In the genomic region with DNA sequence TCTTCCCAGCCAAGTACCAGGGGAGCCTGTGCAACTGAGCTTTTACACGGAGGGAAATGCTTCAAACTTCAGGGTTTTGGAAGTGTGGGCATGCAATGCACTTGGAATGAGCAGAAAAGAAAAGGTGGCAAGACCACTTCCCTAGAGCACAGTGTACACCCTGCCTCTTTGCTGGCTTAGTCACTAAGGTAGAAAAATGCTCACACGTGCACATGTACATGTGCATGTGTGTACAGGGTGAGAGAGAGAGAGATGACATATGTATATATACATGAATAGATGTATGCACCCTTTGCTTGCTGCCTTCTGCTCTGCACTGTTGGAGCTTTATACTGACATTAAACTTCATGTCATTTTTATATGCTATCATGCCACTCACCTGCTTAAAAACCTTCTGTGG, we compare ENCODE assay signal across 15 cellular contexts. TPM values are rescaled to one million over a fixed set of nuclear protein-coding genes. Genes with fewer than 3 reads are reported as not detected.
DNase-seq lines count a peak whose midpoint lies in the region; ATAC-seq, FAIRE-seq and TF ChIP-seq lines count a peak whose summit lies in the region.
"Had no signal": no experiment of that assay in that cellular context is flagged by ENCODE, and none has a peak within 500 bp of the region (broad histone marks: within the 10 kb centered on the region; RNA-seq: fewer than 3 reads in every experiment).

No MANE protein-coding gene starts in this region.

- no peak overlapping the region for H3K4me2 ChIP-seq in K562 (ENCODE audit: insufficient read depth, low read length)
- no peak overlapping the region for H3K4me2 ChIP-seq in MM.1S (ENCODE audit: low read depth, low read length)

- no peaks in the 10 kb centered on the region for H3F3A ChIP-seq in MM.1S (ENCODE audit: insufficient read depth, low read length)

- peaks cover 5% of the 10 kb centered on the region for H3K9me3 Mint-ChIP-seq in activated naive CD8-positive, alpha-beta T cell (ENCODE audit: low read depth)
- H3K9me3 Mint-ChIP-seq in activated naive CD8-positive, alpha-beta T cell treated with anti-CD3 and anti-CD28 coated beads, Interleukin-2, amount 50 U/mL, for 24 hours = peaks cover 5% of the 10 kb centered on the region
- H3K9me3 Mint-ChIP-seq in naive thymus-derived CD4-positive, alpha-beta T cell = peaks cover 0 to 5% (median 0%) of the 10 kb centered on the region in 11 donors

- H4K20me1 ChIP-seq in K562 (replicated peaks; ENCODE audit: control insufficient read depth, insufficient read depth, low read length) (no peaks in the 10 kb centered on the region), MM.1S (ENCODE audit: insufficient read depth, low read length) (no peaks in the 10 kb centered on the region)

- no peak for TF ChIP-seq CTCF in K562 (IDR thresholded peaks at IDR 0.05 in 2 of 3, conservative IDR thresholded peaks at IDR 0.05 in 1 of 3; ENCODE audit: insufficient read depth in 2 of 3, low read depth in 1 of 3, low read length in 3 of 3)
- TF ChIP-seq CTCF in upper lobe of right lung (IDR thresholded peaks at IDR 0.05) = no peak
- no peak for TF ChIP-seq CTCF in MM.1S (IDR thresholded peaks at IDR 0.05; ENCODE audit: low read length)

- peaks cover 2% of the 10 kb centered on the region for H3K36me3 Mint-ChIP-seq in activated naive CD8-positive, alpha-beta T cell
- no peaks in the 10 kb centered on the region for H3K36me3 Mint-ChIP-seq in activated naive CD8-positive, alpha-beta T cell treated with anti-CD3 and anti-CD28 coated beads, Interleukin-2, amount 50 U/mL, for 24 hours (ENCODE audit: low read depth)
- peaks cover 0 to 12% (median 0%) of the 10 kb centered on the region in 5 donors for H3K36me3 Mint-ChIP-seq in naive thymus-derived CD4-positive, alpha-beta T cell

- no peaks in the 10 kb centered on the region for H3K27me3 Mint-ChIP-seq in activated naive CD8-positive, alpha-beta T cell
- H3K27me3 Mint-ChIP-seq in activated naive CD8-positive, alpha-beta T cell treated with anti-CD3 and anti-CD28 coated beads, Interleukin-2, amount 50 U/mL, for 24 hours = no peaks in the 10 kb centered on the region
- peaks cover 0 to 61% (median 0%) of the 10 kb centered on the region in 5 donors for H3K27me3 Mint-ChIP-seq in naive thymus-derived CD4-positive, alpha-beta T cell

- no peaks in the 10 kb centered on the region for H3K9me2 ChIP-seq in MM.1S (replicated peaks; ENCODE audit: insufficient read depth, low read length)

- no peaks in the 10 kb centered on the region for H3K9me1 ChIP-seq in K562 (ENCODE audit: control insufficient read depth, insufficient read depth, low read length)

- H3K4me3 Mint-ChIP-seq in activated naive CD8-positive, alpha-beta T cell = peak overlapping the region; percentile 87
- H3K4me3 Mint-ChIP-seq in activated naive CD8-positive, alpha-beta T cell treated with anti-CD3 and anti-CD28 coated beads, Interleukin-2, amount 50 U/mL, for 24 hours = no peak overlapping the region
- H3K4me3 Mint-ChIP-seq in naive thymus-derived CD4-positive, alpha-beta T cell = peak overlapping the region in 8 of 10 donors; percentile 74 to 94 (median 82)

- POLR2A ChIA-PET in K562 (lab: Yijun Ruan, JAX) = interaction anchor here (0.6 to 1.5 kb wide), 2 partner anchors 10 to 35 kb away, joined by 3 to 9 read pairs; no protein-coding TSS in a partner anchor
- POLR2A ChIA-PET in naive thymus-derived CD4-positive, alpha-beta T cell (lab: Charles Lee) = interaction anchor here (1.2 to 4.1 kb wide), 13 partner anchors 11 to 346 kb away, joined by 3 to 83 read pairs (median 17); no protein-coding TSS in a partner anchor

- no peaks in the 10 kb centered on the region for H3K36me3 ChIP-seq in K562 (ENCODE audit: control insufficient read depth, insufficient read depth, low read length)
- no peaks in the 10 kb centered on the region for H3K36me3 ChIP-seq in naive thymus-derived CD4-positive, alpha-beta T cell (ENCODE audit: control insufficient read depth in 2 of 3, insufficient read depth in 3 of 3, low read length in 3 of 3)
- no peaks in the 10 kb centered on the region for H3K36me3 ChIP-seq in upper lobe of right lung
- no peaks in the 10 kb centered on the region for H3K36me3 ChIP-seq in MM.1S (replicated peaks; ENCODE audit: insufficient read depth, low read length)

- intact Hi-C loops in K562 (cut with micrococcal nuclease) = no loop called here
- intact Hi-C loops in naive thymus-derived CD4-positive, alpha-beta T cell (cut with micrococcal nuclease) = no loop called here
- intact Hi-C loops in upper lobe of right lung (cut with DNase I) = no loop called here

- no peak overlapping the region for H3K27ac ChIP-seq in K562 (ENCODE audit: extremely low read depth, low read depth, low read length)
- H3K27ac ChIP-seq in naive thymus-derived CD4-positive, alpha-beta T cell (ENCODE audit: low read depth, low read length) = peak overlapping the region; percentile 92
- H3K27ac ChIP-seq in upper lobe of right lung = no peak overlapping the region
- H3K27ac ChIP-seq in MM.1S (ENCODE audit: low read length) = no peak overlapping the region

- peaks cover 77% of the 10 kb centered on the region for H3K4me1 Mint-ChIP-seq in activated naive CD8-positive, alpha-beta T cell (ENCODE audit: low read depth)
- peaks cover 71% of the 10 kb centered on the region for H3K4me1 Mint-ChIP-seq in activated naive CD8-positive, alpha-beta T cell treated with anti-CD3 and anti-CD28 coated beads, Interleukin-2, amount 50 U/mL, for 24 hours
- H3K4me1 Mint-ChIP-seq in naive thymus-derived CD4-positive, alpha-beta T cell = peaks cover 40 to 87% (median 82%) of the 10 kb centered on the region in 7 donors

- DNase-seq in activated naive CD8-positive, alpha-beta T cell treated with anti-CD3 and anti-CD28 coated beads, Interleukin-2, amount 50 U/mL, for 24 hours = no peak
- DNase-seq in K562 (ENCODE audit: extremely low read depth in 1 of 4, low spot score in 3 of 4) = no peak
- no peak for DNase-seq in naive thymus-derived CD4-positive, alpha-beta T cell
- DNase-seq in upper lobe of right lung = no peak
- DNase-seq in MM.1S = no peak
- no peak for DNase-seq in stimulated activated CD4-positive, alpha-beta T cell treated with anti-CD3 and anti-CD28 coated beads, Interleukin-1b, Interleukin-23, amount 100 ng/mL, for 48 hours
- DNase-seq: DMS 273 treated with DMSO at 0.1 percent for 48 hours, EL, NCI-H1105 treated with DMSO at 0.1 percent for 48 hours, NCI-H187, NCI-H446 treated with DMSO at 0.1 percent for 48 hours, NCI-H748 treated with DMSO at 0.1 percent for 48 hours had no signal

- no peak for ATAC-seq in activated naive CD8-positive, alpha-beta T cell treated with anti-CD3 and anti-CD28 coated beads, Interleukin-2, amount 50 U/mL, for 24 hours
- ATAC-seq in K562 (peak; percentile 49), upper lobe of right lung (peak; percentile 30), GM21723 (IDR thresholded peaks at IDR 0.05; ENCODE audit: unreplicated experiment) (no peak)
- ATAC-seq in naive thymus-derived CD4-positive, alpha-beta T cell = no peak

- TF ChIP-seq EP300 in K562 (IDR thresholded peaks at IDR 0.05; ENCODE audit: low read length) = no peak

- H3K4me3 ChIP-seq in K562 (no peak overlapping the region), upper lobe of right lung (no peak overlapping the region), MM.1S (ENCODE audit: low read length) (no peak overlapping the region)
- H3K4me3 ChIP-seq in naive thymus-derived CD4-positive, alpha-beta T cell (ENCODE audit: low read length) = no peak overlapping the region

- H3K9ac ChIP-seq in K562 (ENCODE audit: insufficient read depth in 1 of 2, low read depth in 2 of 2, low read length in 2 of 2) = peak overlapping the region in 1 of 2 experiments; percentile 19; a peak in 1 of 4 replicates
- H3K9ac ChIP-seq in MM.1S (ENCODE audit: low read length) = no peak overlapping the region

- no peak overlapping the region for H2AFZ ChIP-seq in K562 (ENCODE audit: low read depth, low read length)
- no peak overlapping the region for H2AFZ ChIP-seq in MM.1S (ENCODE audit: low read length)

- CTCF ChIA-PET in K562 (lab: Yijun Ruan, JAX; ENCODE audit: low intra/inter-chr PET ratio) = no interaction called here
- CTCF ChIA-PET in naive thymus-derived CD4-positive, alpha-beta T cell (lab: Charles Lee) = interaction anchor here (0.9 to 1.6 kb wide), 2 partner anchors 19 to 20 kb away, joined by 3 read pairs; no protein-coding TSS in a partner anchor

- peaks cover under 1% of the 10 kb centered on the region; the same call in 1 of the 3 replicates for H3K79me2 ChIP-seq in K562 (ENCODE audit: control insufficient read depth, insufficient read depth, low read length)
- H3K79me2 ChIP-seq in MM.1S (ENCODE audit: low read length) = no peaks in the 10 kb centered on the region

- H3K27ac Mint-ChIP-seq in activated naive CD8-positive, alpha-beta T cell = peak overlapping the region; percentile 55
- no peak overlapping the region for H3K27ac Mint-ChIP-seq in activated naive CD8-positive, alpha-beta T cell treated with anti-CD3 and anti-CD28 coated beads, Interleukin-2, amount 50 U/mL, for 24 hours
- peak overlapping the region in 8 of 9 donors; percentile 93 to 100 (median 100) for H3K27ac Mint-ChIP-seq in naive thymus-derived CD4-positive, alpha-beta T cell

- no peak for TF ChIP-seq POLR2A in K562 (conservative IDR thresholded peaks at IDR 0.05)

- in situ Hi-C loops in K562 (cut with MboI) = no loop called here

- 24% methylated on average over 2 of the region's 2 CpGs for whole genome bisulfite sequencing in K562 (ENCODE audit: insufficient coverage, low coverage, missing lambda C conversion rate)

- TF ChIP-seq RAD21 in K562 (CRISPR knock-in tag; conservative IDR thresholded peaks at IDR 0.05 in 1 of 2, IDR thresholded peaks at IDR 0.05 in 1 of 2) = no peak

- FAIRE-seq in K562 (lab: Jason Lieb, UNC) = no peak
- FAIRE-seq: H54 had no signal

- H3K27me3 ChIP-seq in K562 (ENCODE audit: control insufficient read depth in 2 of 2, insufficient read depth in 2 of 2, low read length in 2 of 2) (no peaks in the 10 kb centered on the region), upper lobe of right lung (no peaks in the 10 kb centered on the region), MM.1S (replicated peaks; ENCODE audit: insufficient read depth, low read length) (no peaks in the 10 kb centered on the region)
- no peaks in the 10 kb centered on the region for H3K27me3 ChIP-seq in naive thymus-derived CD4-positive, alpha-beta T cell (ENCODE audit: control insufficient read depth in 2 of 2, insufficient read depth in 2 of 2, low read length in 2 of 2)

- H3K9me3 ChIP-seq in K562 (replicated peaks; ENCODE audit: control insufficient read depth, insufficient read depth, low read depth, low read length) = peaks cover 10% of the 10 kb centered on the region
- no peaks in the 10 kb centered on the region for H3K9me3 ChIP-seq in naive thymus-derived CD4-positive, alpha-beta T cell (ENCODE audit: control insufficient read depth in 2 of 3, low read length in 3 of 3)
- H3K9me3 ChIP-seq in upper lobe of right lung = no peaks in the 10 kb centered on the region
- no peaks in the 10 kb centered on the region for H3K9me3 ChIP-seq in MM.1S (replicated peaks; ENCODE audit: insufficient read depth, low read length)

- BruUV-seq in K562 (replicated peaks; lab: Mats Ljungman, UMichigan) = no TSS peak

- peaks cover under 1 to 4% of the 10 kb centered on the region in 2 experiments; a peak in 4 of 5 replicates for H3K4me1 ChIP-seq in K562 (replicated peaks in 1 of 2; ENCODE audit: control insufficient read depth in 2 of 2, insufficient read depth in 2 of 2, low read length in 2 of 2)
- peaks cover 24 to 59% of the 10 kb centered on the region in 2 donors for H3K4me1 ChIP-seq in naive thymus-derived CD4-positive, alpha-beta T cell (ENCODE audit: control insufficient read depth in 2 of 2, insufficient read depth in 2 of 2, low read length in 2 of 2)
- no peaks in the 10 kb centered on the region for H3K4me1 ChIP-seq in upper lobe of right lung
- no peaks in the 10 kb centered on the region for H3K4me1 ChIP-seq in MM.1S (ENCODE audit: low read length)

RNA-seq across cellular contexts. Expression of gene KLF3, which starts 7.9 kb away (rescaled TPM):
- total RNA-seq in K562 (2011; cell fraction: chromatin; rRNA removed; ENCODE audit: low replicate concordance) = 43.5 and 71.2 TPM in 2 replicates
- total RNA-seq in K562 (2011; cell fraction: nucleolus; rRNA removed) = 24.8 and 33.7 TPM in 2 replicates
- 60.1 and 82.7 TPM in 2 replicates for total RNA-seq in K562 (2011; cell fraction: nucleoplasm; rRNA removed)
- total RNA-seq in K562 (2014; rRNA removed) = 17.3 and 18.7 TPM in 2 replicates
- 21.7 and 24.7 TPM in 2 replicates for total RNA-seq in K562 (2014; rRNA removed; fragmentation: Illumina TruSeq; extraction: Trizol)
- total RNA-seq in K562 (2015; rRNA removed; fragmentation: Illumina TruSeq; extraction: Trizol) = 16.4 and 16.5 TPM in 2 replicates
- 42.0 and 47.2 TPM in 2 replicates for total RNA-seq in K562 (2021)
- polyA plus RNA-seq in K562 (2011; rRNA removed) = 19.5 and 20.3 TPM in 2 replicates
- 13.0 and 14.9 TPM in 2 replicates for polyA plus RNA-seq in K562 (2011; cell fraction: cytosol; rRNA removed)
- 28.1 and 33.0 TPM in 2 replicates for polyA plus RNA-seq in K562 (2011; cell fraction: nucleus; rRNA removed)
- polyA plus RNA-seq in K562 (2012) = 19.1 and 20.1 TPM in 2 replicates
- 34.7 and 35.4 TPM in 2 replicates for polyA plus RNA-seq in K562 (2014; fragmentation: Illumina TruSeq; extraction: Trizol)
- polyA plus RNA-seq in K562 (2014; fragmentation: Nextera tagmentation; extraction: Ambion mirVana) = 10 to 100 TPM in 1 of 2 experiments, 1 to 10 TPM in 1; 9.9 to 16.8 TPM
- polyA plus RNA-seq in K562 (2014; rRNA removed) = 18.1 and 20.2 TPM in 2 replicates
- polyA minus RNA-seq in K562 (2011; rRNA and poly(A)+ RNA removed) = 45.2 and 57.9 TPM in 2 replicates
- polyA minus RNA-seq in K562 (2011; cell fraction: cytosol; rRNA and poly(A)+ RNA removed) = 19.7 and 24.9 TPM in 2 replicates
- polyA minus RNA-seq in K562 (2011; cell fraction: nucleus; rRNA and poly(A)+ RNA removed) = 53.9 and 76.0 TPM in 2 replicates
- 100 to 1,000 TPM in 4 of 5 experiments, 10 to 100 TPM in 1; 21.0 to 142 (median 132) TPM for total RNA-seq in naive thymus-derived CD4-positive, alpha-beta T cell
- polyA plus RNA-seq in naive thymus-derived CD4-positive, alpha-beta T cell = 10 to 100 TPM; 68.7 to 84.7 TPM
- 70.6 TPM for total RNA-seq in upper lobe of right lung

Comparison
In these comparisons a context has a peak if more than half of its experiments do, and no peak if none do; other contexts are left out.
1. ATAC-seq: peak in K562 (single experiment) and upper lobe of right lung (single experiment); none in activated naive CD8-positive, alpha-beta T cell treated with anti-CD3 and anti-CD28 coated beads, Interleukin-2, amount 50 U/mL, for 24 hours (single experiment), naive thymus-derived CD4-positive, alpha-beta T cell (single experiment) and GM21723 (single experiment).